ENCODE assay signal across 16 cellular contexts in the genomic region with DNA sequence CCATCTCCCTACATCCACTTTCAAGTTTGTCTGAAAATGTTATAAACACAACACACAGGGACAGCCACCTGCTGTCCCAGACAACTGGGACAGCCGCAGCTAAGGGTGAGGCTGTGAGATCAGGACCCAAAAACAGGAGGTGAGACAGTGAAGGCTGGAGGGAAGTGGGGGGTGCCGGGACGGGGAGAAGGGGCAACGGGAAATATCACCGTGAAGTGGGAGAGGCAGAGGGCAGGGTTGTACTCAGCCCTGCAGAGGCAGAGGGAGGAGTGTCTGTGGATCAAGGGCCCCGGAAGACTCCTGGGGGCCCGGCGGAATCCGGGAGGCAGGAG.
A peak's percentile ranks its signal among the peaks of the same experiment; 100 is the strongest.
DNase-seq lines count a peak whose midpoint lies in the region; ATAC-seq and TF ChIP-seq lines count a peak whose summit lies in the region.
"Had no signal": no experiment of that assay in that cellular context is flagged by ENCODE, and none has a peak within 500 bp of the region (broad histone marks: within the 10 kb centered on the region; RNA-seq: fewer than 3 reads in every experiment).

No MANE protein-coding gene starts in this region.

- H3K4me3 Mint-ChIP-seq in MCF 10A (ENCODE audit: unreplicated experiment): no peak overlapping the region
- no peak overlapping the region for H3K4me3 Mint-ChIP-seq in natural killer cell
- H3K4me3 Mint-ChIP-seq: activated T-helper 17 cell treated with anti-CD3 and anti-CD28 coated beads, Interleukin-2, amount 50 U/mL, for 72 hours; CD4-positive, alpha-beta memory T cell; effector memory CD8-positive, alpha-beta T cell; stimulated activated memory B cell treated with anti-CD40 and anti-IgM and Interleukin-4, amounts not matched to agents 10 μg/mL and 1 μg/mL and 100 μg/mL, for 72 hours had no signal

- no peak overlapping the region for H3K4me3 ChIP-seq in mammary epithelial cell (replicated peaks in 1 of 3; ENCODE audit: insufficient read depth in 1 of 3, low read depth in 2 of 3, low read length in 3 of 3)
- no peak overlapping the region for H3K4me3 ChIP-seq in esophagus (ENCODE audit: low read depth in 1 of 2, low read length in 2 of 2)
- no peak overlapping the region for H3K4me3 ChIP-seq in suprapubic skin
- H3K4me3 ChIP-seq: spleen had no signal

- TF ChIP-seq POLR2A in suprapubic skin (IDR thresholded peaks at IDR 0.05): no peak

- H3K9me3 ChIP-seq in mammary epithelial cell (replicated peaks; ENCODE audit: insufficient read depth, low read length): no peaks in the 10 kb centered on the region
- H3K9me3 ChIP-seq in esophagus (ENCODE audit: control insufficient read depth in 2 of 2, insufficient read depth in 1 of 2, low read depth in 1 of 2, low read length in 1 of 2): no peaks in the 10 kb centered on the region
- H3K9me3 ChIP-seq in suprapubic skin: no peaks in the 10 kb centered on the region
- H3K9me3 ChIP-seq: spleen had no signal

- POLR2A ChIA-PET in MCF 10A (lab: Yijun Ruan, JAX): no interaction called here

- no peak for ATAC-seq in natural killer cell
- ATAC-seq: activated T-helper 17 cell treated with anti-CD3 and anti-CD28 coated beads, Interleukin-2, amount 50 U/mL, for 72 hours; effector memory CD8-positive, alpha-beta T cell; stimulated activated memory B cell treated with anti-CD40 and anti-IgM and Interleukin-4, amounts not matched to agents 10 μg/mL and 1 μg/mL and 100 μg/mL, for 72 hours had no signal

- H3K36me3 ChIP-seq in mammary epithelial cell (ENCODE audit: insufficient read depth, low read length) (no peaks in the 10 kb centered on the region), esophagus (ENCODE audit: control insufficient read depth in 2 of 2, insufficient read depth in 2 of 2, low read length in 1 of 2) (peaks cover 0 to 2% of the 10 kb centered on the region in 2 donors), suprapubic skin (no peaks in the 10 kb centered on the region)

- no peak for TF ChIP-seq EP300 in suprapubic skin (IDR thresholded peaks at IDR 0.05)

- dilution Hi-C loops in mammary epithelial cell (cut with HindIII; ENCODE audit: low sequenced_read_pairs): no loop called here

- H3K36me3 Mint-ChIP-seq in MCF 10A (ENCODE audit: insufficient read depth, unreplicated experiment) (peaks cover 7% of the 10 kb centered on the region), natural killer cell (no peaks in the 10 kb centered on the region)

- peaks cover 6% of the 10 kb centered on the region for H3K79me2 ChIP-seq in mammary epithelial cell (ENCODE audit: insufficient read depth, low read length)

- H3K27me3 ChIP-seq in mammary epithelial cell (ENCODE audit: insufficient read depth, low read length): no peaks in the 10 kb centered on the region
- H3K27me3 ChIP-seq in esophagus (ENCODE audit: control insufficient read depth in 1 of 2, insufficient read depth in 2 of 2, low read length in 2 of 2): no peaks in the 10 kb centered on the region
- no peaks in the 10 kb centered on the region for H3K27me3 ChIP-seq in suprapubic skin
- H3K27me3 ChIP-seq: spleen had no signal

- H3K4me1 Mint-ChIP-seq in MCF 10A (ENCODE audit: insufficient read depth, unreplicated experiment) (peaks cover 4% of the 10 kb centered on the region), natural killer cell (peaks cover 42 to 62% of the 10 kb centered on the region in 2 donors)
- H3K4me1 Mint-ChIP-seq: activated T-helper 17 cell treated with anti-CD3 and anti-CD28 coated beads, Interleukin-2, amount 50 U/mL, for 72 hours had no signal

- peak overlapping the region; percentile 49 for H3K27ac Mint-ChIP-seq in MCF 10A (ENCODE audit: low read depth, unreplicated experiment)
- peak overlapping the region in 1 of 2 donors; percentile 64 for H3K27ac Mint-ChIP-seq in natural killer cell
- H3K27ac Mint-ChIP-seq: activated T-helper 17 cell treated with anti-CD3 and anti-CD28 coated beads, Interleukin-2, amount 50 U/mL, for 72 hours; stimulated activated memory B cell treated with anti-CD40 and anti-IgM and Interleukin-4, amounts not matched to agents 10 μg/mL and 1 μg/mL and 100 μg/mL, for 72 hours had no signal

- H2AFZ ChIP-seq in mammary epithelial cell (ENCODE audit: low read depth, low read length): no peak overlapping the region

- in situ Hi-C loops in mammary epithelial cell (cut with MboI; ENCODE audit: low sequenced_read_pairs in 2 of 2): loop anchor here in 1 of 2 donors (25.0 kb wide), 1 partner anchor 180 kb away; no protein-coding TSS in a partner anchor

- H3K4me2 ChIP-seq in mammary epithelial cell (ENCODE audit: insufficient read depth, low read depth, low read length): no peak overlapping the region

- TF ChIP-seq CTCF in MCF 10A (IDR thresholded peaks at IDR 0.05; ENCODE audit: unreplicated experiment) (no peak), mammary epithelial cell (conservative IDR thresholded peaks at IDR 0.05 in 1 of 2, IDR thresholded peaks at IDR 0.05 in 1 of 2; ENCODE audit: extremely low read depth in 1 of 2, insufficient read depth in 1 of 2, low read depth in 1 of 2, low read length in 2 of 2) (no peak), suprapubic skin (IDR thresholded peaks at IDR 0.05) (no peak), natural killer cell (IDR thresholded peaks at IDR 0.05) (no peak)

- H3K27ac ChIP-seq in mammary epithelial cell (ENCODE audit: insufficient read depth, low read depth, low read length) (no peak overlapping the region), esophagus (ENCODE audit: low read depth in 2 of 2, low read length in 1 of 2) (peak overlapping the region; percentile 48 to 70), suprapubic skin (peak overlapping the region; percentile 52)
- H3K27ac ChIP-seq: spleen had no signal

- no peaks in the 10 kb centered on the region for H3K27me3 Mint-ChIP-seq in MCF 10A (ENCODE audit: insufficient read depth, unreplicated experiment)
- H3K27me3 Mint-ChIP-seq in natural killer cell (ENCODE audit: low read depth in 2 of 2): no peaks in the 10 kb centered on the region
- H3K27me3 Mint-ChIP-seq: activated T-helper 17 cell treated with anti-CD3 and anti-CD28 coated beads, Interleukin-2, amount 50 U/mL, for 72 hours; CD4-positive, alpha-beta memory T cell; effector memory CD8-positive, alpha-beta T cell; stimulated activated memory B cell treated with anti-CD40 and anti-IgM and Interleukin-4, amounts not matched to agents 10 μg/mL and 1 μg/mL and 100 μg/mL, for 72 hours had no signal

- no peaks in the 10 kb centered on the region for H4K20me1 ChIP-seq in mammary epithelial cell (ENCODE audit: insufficient read depth, low read length)

- DNase-seq in MCF 10A (ENCODE audit: unreplicated experiment) (no peak), mammary epithelial cell (no peak), myocyte (ENCODE audit: low read depth) (peak; percentile 92), suprapubic skin (ENCODE audit: low spot score in 2 of 2) (no peak), natural killer cell (no peak), NCI-H2227 treated with DMSO at 0.1 percent for 48 hours (lab: John Stamatoyannopoulos, UW) (no peak), SIG-M5 (lab: John Stamatoyannopoulos, UW) (no peak)
- DNase-seq: CD4-positive, alpha-beta memory T cell; effector memory CD8-positive, alpha-beta T cell; EL; KBM-7; NCI-H1105 treated with DMSO at 0.1 percent for 48 hours; spleen had no signal

- H3K9ac ChIP-seq in mammary epithelial cell (ENCODE audit: insufficient read depth, low read length): no peak overlapping the region

- H3K4me1 ChIP-seq in mammary epithelial cell (ENCODE audit: insufficient read depth, low read length) (peaks cover 7% of the 10 kb centered on the region), esophagus (ENCODE audit: control insufficient read depth in 2 of 2, insufficient read depth in 2 of 2, low read length in 1 of 2) (peaks cover 2 to 24% of the 10 kb centered on the region in 2 donors), suprapubic skin (peaks cover 50% of the 10 kb centered on the region)

- BruUV-seq in MCF 10A (replicated peaks; lab: Mats Ljungman, UMichigan): no TSS peak
- no TSS peak for BruUV-seq in mammary epithelial cell (replicated peaks; lab: Mats Ljungman, UMichigan)

- intact Hi-C loops in MCF 10A (cut with micrococcal nuclease): no loop called here
- intact Hi-C loops in mammary epithelial cell (cut with micrococcal nuclease): no loop called here
- intact Hi-C loops in natural killer cell (cut with micrococcal nuclease): no loop called here

- CTCF ChIA-PET in MCF 10A (lab: Yijun Ruan, JAX) (interaction anchor here (0.6 kb wide), 1 partner anchor 278 kb away, joined by 3 read pairs; no protein-coding TSS in a partner anchor), mammary epithelial cell (lab: Charles Lee; ENCODE audit: low non-redundant PET) (no interaction called here)

- H3K9me3 Mint-ChIP-seq in MCF 10A (ENCODE audit: unreplicated experiment) (no peaks in the 10 kb centered on the region), natural killer cell (no peaks in the 10 kb centered on the region)
- H3K9me3 Mint-ChIP-seq: activated T-helper 17 cell treated with anti-CD3 and anti-CD28 coated beads, Interleukin-2, amount 50 U/mL, for 72 hours; CD4-positive, alpha-beta memory T cell; effector memory CD8-positive, alpha-beta T cell; stimulated activated memory B cell treated with anti-CD40 and anti-IgM and Interleukin-4, amounts not matched to agents 10 μg/mL and 1 μg/mL and 100 μg/mL, for 72 hours had no signal

- 100% methylated on average over 5 of the region's 9 CpGs for WGBS in mammary epithelial cell (ENCODE audit: low coverage, missing lambda C conversion rate)
- WGBS in esophagus, 2 donors: 58 to 63% methylated on average over 9 of the region's 9 CpGs
- WGBS in suprapubic skin: 68% methylated on average over 9 of the region's 9 CpGs
